In the genomic region with DNA sequence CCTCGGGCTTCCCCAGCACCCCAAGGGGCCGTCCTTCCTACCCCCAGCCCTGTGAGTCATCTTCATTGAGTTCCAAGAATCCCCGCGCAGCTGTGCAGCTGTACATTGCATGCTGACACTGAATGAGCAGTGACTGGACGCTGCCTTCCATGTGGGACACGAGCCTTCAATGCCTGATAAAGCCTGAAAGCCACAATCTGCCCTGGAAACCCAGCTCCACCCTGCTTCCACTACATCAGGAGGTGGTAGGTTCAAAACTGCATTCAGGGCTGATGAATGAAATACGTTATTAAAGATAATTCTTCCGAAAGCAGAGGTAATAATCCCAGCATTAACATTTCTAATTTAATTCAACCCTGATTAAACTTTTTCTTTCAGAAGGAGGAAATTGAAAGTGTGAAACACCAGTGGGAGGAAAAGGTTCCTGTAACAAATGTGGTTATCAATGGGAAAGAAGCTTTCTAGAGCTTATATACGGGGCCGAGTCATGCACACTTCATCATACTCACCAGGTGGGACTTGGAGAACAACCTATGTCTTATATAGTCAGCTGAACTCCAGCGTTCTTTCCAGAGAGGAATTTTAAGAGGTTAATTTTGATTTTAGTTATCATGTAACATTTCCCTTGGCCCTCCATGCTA, we compare ENCODE assay signal across 1 cellular context.
TF ChIP-seq lines count a peak whose summit lies in the region.

No MANE protein-coding gene starts in this region.

TF ChIP-seq in K562, 482 proteins besides CTCF, POLR2A, EP300 and RAD21 (continued from another document and continues in another):
- TF ChIP-seq CBX5 (IDR thresholded peaks at IDR 0.05; ENCODE audit: borderline replicate concordance, low read depth) = 0 out of 2 replicates have a peak, but pooled peaks have one; percentile 31
- no peak for TF ChIP-seq IRF2 (CRISPR knock-in tag; IDR thresholded peaks at IDR 0.05)
- TF ChIP-seq ATF1 (CRISPR knock-in tag; IDR thresholded peaks at IDR 0.05) = no peak
- peak; percentile 77 for TF ChIP-seq ATF1 (tag; IDR thresholded peaks at IDR 0.05)
- TF ChIP-seq HNRNPLL (IDR thresholded peaks at IDR 0.05; ENCODE audit: low read depth, low read length, poor library complexity, severe bottlenecking) = no peak
- TF ChIP-seq BMI1 (IDR thresholded peaks at IDR 0.05; ENCODE audit: low read length) = no peak
- TF ChIP-seq, protein P1, sequence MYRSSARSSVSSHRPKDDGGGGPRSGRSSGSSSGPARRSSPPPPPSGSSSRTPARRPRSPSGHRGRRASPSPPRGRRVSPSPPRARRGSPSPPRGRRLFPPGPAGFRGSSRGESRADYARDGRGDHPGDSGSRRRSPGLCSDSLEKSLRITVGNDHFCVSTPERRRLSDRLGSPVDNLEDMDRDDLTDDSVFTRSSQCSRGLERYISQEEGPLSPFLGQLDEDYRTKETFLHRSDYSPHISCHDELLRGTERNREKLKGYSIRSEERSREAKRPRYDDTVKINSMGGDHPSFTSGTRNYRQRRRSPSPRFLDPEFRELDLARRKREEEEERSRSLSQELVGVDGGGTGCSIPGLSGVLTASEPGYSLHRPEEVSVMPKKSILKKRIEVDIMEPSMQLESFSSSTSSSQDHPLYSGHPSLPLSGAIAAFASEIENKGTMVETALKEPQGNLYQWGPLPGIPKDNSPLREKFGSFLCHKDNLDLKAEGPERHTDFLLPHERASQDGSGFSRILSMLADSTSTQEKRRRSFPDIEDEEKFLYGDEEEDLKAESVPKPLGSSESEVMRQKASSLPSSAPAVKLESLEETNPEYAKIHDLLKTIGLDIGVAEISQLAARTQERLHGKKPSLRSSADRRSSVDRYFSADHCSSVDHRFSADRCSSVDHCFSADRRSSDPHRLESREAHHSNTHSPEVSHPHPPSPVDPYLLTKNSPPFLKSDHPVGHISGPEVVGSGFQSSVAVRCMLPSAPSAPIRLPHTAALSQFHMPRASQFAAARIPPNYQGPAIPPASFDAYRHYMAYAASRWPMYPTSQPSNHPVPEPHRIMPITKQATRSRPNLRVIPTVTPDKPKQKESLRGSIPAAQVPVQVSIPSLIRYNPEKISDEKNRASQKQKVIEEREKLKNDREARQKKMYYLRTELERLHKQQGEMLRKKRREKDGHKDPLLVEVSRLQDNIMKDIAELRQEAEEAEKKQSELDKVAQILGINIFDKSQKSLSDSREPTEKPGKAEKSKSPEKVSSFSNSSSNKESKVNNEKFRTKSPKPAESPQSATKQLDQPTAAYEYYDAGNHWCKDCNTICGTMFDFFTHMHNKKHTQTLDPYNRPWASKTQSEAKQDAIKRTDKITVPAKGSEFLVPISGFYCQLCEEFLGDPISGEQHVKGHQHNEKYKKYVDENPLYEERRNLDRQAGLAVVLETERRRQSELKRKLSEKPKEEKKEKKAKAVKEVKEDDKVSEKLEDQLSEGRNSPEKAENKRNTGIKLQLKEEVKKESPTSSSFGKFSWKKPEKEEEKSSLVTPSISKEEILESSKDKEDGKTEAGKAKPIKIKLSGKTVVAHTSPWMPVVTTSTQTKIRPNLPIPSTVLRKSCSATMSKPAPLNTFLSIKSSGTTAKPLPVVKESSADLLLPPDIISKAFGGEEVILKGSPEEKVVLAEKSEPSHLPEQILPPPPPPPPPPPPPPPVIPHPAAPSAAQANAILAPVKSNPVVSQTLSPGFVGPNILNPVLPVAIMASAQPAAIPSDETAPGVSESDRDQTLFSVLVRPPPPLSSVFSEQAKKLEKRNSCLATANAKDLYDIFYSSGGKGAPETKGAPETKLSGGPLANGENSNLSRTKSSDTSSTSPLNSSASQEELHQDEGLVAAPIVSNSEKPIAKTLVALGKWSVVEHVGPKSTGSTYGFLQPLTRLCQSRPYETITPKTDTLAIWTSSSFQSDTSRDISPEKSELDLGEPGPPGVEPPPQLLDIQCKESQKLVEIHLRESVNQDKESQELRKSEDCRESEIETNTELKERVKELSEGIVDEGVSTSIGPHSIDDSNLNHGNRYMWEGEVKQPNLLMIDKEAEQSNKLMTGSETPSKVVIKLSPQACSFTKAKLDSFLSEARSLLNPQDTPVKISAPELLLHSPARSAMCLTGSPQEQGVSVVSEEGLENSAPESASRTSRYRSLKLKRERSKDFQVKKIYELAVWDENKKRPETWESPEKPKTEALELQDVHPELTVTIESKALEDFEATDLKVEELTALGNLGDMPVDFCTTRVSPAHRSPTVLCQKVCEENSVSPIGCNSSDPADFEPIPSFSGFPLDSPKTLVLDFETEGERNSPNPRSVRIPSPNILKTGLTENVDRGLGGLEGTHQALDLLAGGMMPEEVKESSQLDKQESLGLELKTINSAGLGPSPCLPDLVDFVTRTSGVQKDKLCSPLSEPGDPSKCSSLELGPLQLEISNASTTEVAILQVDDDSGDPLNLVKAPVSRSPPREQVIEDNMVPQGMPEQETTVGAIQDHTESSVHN (IDR thresholded peaks at IDR 0.05; ENCODE audit: borderline replicate concordance in 1 of 2, low read depth in 1 of 2) = peak in 1 of 2 experiments; percentile 95; a peak in 2 of 4 replicates
- TF ChIP-seq ZNF140 (CRISPR knock-in tag; IDR thresholded peaks at IDR 0.05) = no peak
- TF ChIP-seq NCOR1 (IDR thresholded peaks at IDR 0.05) = peak; percentile 88
- TF ChIP-seq, protein P2, sequence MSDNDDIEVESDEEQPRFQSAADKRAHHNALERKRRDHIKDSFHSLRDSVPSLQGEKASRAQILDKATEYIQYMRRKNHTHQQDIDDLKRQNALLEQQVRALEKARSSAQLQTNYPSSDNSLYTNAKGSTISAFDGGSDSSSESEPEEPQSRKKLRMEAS (CRISPR knock-in tag; IDR thresholded peaks at IDR 0.05) = peak; percentile 93
- TF ChIP-seq, protein P3, sequence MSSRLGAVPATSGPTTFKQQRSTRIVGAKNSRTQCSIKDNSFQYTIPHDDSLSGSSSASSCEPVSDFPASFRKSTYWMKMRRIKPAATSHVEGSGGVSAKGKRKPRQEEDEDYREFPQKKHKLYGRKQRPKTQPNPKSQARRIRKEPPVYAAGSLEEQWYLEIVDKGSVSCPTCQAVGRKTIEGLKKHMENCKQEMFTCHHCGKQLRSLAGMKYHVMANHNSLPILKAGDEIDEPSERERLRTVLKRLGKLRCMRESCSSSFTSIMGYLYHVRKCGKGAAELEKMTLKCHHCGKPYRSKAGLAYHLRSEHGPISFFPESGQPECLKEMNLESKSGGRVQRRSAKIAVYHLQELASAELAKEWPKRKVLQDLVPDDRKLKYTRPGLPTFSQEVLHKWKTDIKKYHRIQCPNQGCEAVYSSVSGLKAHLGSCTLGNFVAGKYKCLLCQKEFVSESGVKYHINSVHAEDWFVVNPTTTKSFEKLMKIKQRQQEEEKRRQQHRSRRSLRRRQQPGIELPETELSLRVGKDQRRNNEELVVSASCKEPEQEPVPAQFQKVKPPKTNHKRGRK (tag; IDR thresholded peaks at IDR 0.05) = no peak
- peak in 1 of 2 experiments; percentile 90; a peak in 2 of 3 replicates for TF ChIP-seq CBX3 (IDR thresholded peaks at IDR 0.05; ENCODE audit: borderline replicate concordance in 1 of 2, low read length in 2 of 2)
- TF ChIP-seq SIN3A (IDR thresholded peaks at IDR 0.05; ENCODE audit: borderline replicate concordance in 2 of 2, control insufficient read depth in 1 of 2, low read depth in 2 of 2, low read length in 2 of 2) = peak; percentile 51 to 80; a peak in 2 of 4 replicates
- peak; percentile 83 for TF ChIP-seq MBD2 (IDR thresholded peaks at IDR 0.05; ENCODE audit: borderline replicate concordance, low read depth)
- no peak for TF ChIP-seq SP1 (CRISPR knock-in tag; IDR thresholded peaks at IDR 0.05)
- no peak for TF ChIP-seq FOXJ2 (tag; IDR thresholded peaks at IDR 0.05)
- peak; percentile 63; the same call in 1 of the 2 replicates for TF ChIP-seq PML (IDR thresholded peaks at IDR 0.05; ENCODE audit: low read length)
- peak; percentile 72 for TF ChIP-seq USF1 (CRISPR knock-in tag; IDR thresholded peaks at IDR 0.05)
- no peak for TF ChIP-seq SNIP1 (IDR thresholded peaks at IDR 0.05; ENCODE audit: low read depth)
- TF ChIP-seq TBP (optimal IDR thresholded peaks at IDR 0.05; ENCODE audit: low read depth, low read length) = peak; percentile 94
- peak; percentile 68; the same call in 1 of the 2 replicates for TF ChIP-seq MTA3 (IDR thresholded peaks at IDR 0.05; ENCODE audit: borderline replicate concordance)
- no peak for TF ChIP-seq PYGO2 (tag; IDR thresholded peaks at IDR 0.05)
- peak; percentile 47; the same call in 1 of the 2 replicates for TF ChIP-seq ZBTB2 (IDR thresholded peaks at IDR 0.05)
- TF ChIP-seq, protein P4, sequence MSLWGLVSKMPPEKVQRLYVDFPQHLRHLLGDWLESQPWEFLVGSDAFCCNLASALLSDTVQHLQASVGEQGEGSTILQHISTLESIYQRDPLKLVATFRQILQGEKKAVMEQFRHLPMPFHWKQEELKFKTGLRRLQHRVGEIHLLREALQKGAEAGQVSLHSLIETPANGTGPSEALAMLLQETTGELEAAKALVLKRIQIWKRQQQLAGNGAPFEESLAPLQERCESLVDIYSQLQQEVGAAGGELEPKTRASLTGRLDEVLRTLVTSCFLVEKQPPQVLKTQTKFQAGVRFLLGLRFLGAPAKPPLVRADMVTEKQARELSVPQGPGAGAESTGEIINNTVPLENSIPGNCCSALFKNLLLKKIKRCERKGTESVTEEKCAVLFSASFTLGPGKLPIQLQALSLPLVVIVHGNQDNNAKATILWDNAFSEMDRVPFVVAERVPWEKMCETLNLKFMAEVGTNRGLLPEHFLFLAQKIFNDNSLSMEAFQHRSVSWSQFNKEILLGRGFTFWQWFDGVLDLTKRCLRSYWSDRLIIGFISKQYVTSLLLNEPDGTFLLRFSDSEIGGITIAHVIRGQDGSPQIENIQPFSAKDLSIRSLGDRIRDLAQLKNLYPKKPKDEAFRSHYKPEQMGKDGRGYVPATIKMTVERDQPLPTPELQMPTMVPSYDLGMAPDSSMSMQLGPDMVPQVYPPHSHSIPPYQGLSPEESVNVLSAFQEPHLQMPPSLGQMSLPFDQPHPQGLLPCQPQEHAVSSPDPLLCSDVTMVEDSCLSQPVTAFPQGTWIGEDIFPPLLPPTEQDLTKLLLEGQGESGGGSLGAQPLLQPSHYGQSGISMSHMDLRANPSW (CRISPR knock-in tag; IDR thresholded peaks at IDR 0.05) = no peak
- TF ChIP-seq MAFK (IDR thresholded peaks at IDR 0.05; ENCODE audit: low read length) = peak; percentile 29; the same call in 1 of the 2 replicates
- peak; percentile 68 for TF ChIP-seq HDAC3 (IDR thresholded peaks at IDR 0.05; ENCODE audit: borderline replicate concordance, partially characterized antibody)
- TF ChIP-seq ZNF282 (CRISPR knock-in tag; IDR thresholded peaks at IDR 0.05) = no peak
- TF ChIP-seq, protein P5, sequence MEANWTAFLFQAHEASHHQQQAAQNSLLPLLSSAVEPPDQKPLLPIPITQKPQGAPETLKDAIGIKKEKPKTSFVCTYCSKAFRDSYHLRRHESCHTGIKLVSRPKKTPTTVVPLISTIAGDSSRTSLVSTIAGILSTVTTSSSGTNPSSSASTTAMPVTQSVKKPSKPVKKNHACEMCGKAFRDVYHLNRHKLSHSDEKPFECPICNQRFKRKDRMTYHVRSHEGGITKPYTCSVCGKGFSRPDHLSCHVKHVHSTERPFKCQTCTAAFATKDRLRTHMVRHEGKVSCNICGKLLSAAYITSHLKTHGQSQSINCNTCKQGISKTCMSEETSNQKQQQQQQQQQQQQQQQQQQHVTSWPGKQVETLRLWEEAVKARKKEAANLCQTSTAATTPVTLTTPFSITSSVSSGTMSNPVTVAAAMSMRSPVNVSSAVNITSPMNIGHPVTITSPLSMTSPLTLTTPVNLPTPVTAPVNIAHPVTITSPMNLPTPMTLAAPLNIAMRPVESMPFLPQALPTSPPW (CRISPR knock-in tag; IDR thresholded peaks at IDR 0.05) = peak; percentile 83
- TF ChIP-seq POLR3G (IDR thresholded peaks at IDR 0.05; ENCODE audit: extremely low read depth, insufficient read length, insufficient replicate concordance) = no peak
- peak; percentile 50 for TF ChIP-seq RBBP5 (IDR thresholded peaks at IDR 0.05; ENCODE audit: borderline replicate concordance, insufficient read depth, low read length, poor library complexity, severe bottlenecking)
- TF ChIP-seq DNMT1 (IDR thresholded peaks at IDR 0.05) = no peak
- no peak for TF ChIP-seq ELF4 (CRISPR knock-in tag; IDR thresholded peaks at IDR 0.05)
- peak; percentile 99 for TF ChIP-seq JUN (IDR thresholded peaks at IDR 0.05; ENCODE audit: borderline replicate concordance, low read depth, low read length)
- peak; percentile 61; the same call in 1 of the 2 replicates for TF ChIP-seq JUN (CRISPR knock-in tag; IDR thresholded peaks at IDR 0.05; ENCODE audit: borderline replicate concordance)
- TF ChIP-seq FOXP1 (CRISPR knock-in tag; IDR thresholded peaks at IDR 0.05) = 0 out of 2 replicates have a peak, but pooled peaks have one; percentile 67
- TF ChIP-seq DIDO1 (tag; IDR thresholded peaks at IDR 0.05; ENCODE audit: low read depth) = no peak
- peak; percentile 92 for TF ChIP-seq MYNN (IDR thresholded peaks at IDR 0.05)
- no peak for TF ChIP-seq MYNN (CRISPR knock-in tag; IDR thresholded peaks at IDR 0.05)
- TF ChIP-seq SMAD4 (CRISPR knock-in tag; conservative IDR thresholded peaks at IDR 0.05) = peak; percentile 87
- TF ChIP-seq, protein P6, sequence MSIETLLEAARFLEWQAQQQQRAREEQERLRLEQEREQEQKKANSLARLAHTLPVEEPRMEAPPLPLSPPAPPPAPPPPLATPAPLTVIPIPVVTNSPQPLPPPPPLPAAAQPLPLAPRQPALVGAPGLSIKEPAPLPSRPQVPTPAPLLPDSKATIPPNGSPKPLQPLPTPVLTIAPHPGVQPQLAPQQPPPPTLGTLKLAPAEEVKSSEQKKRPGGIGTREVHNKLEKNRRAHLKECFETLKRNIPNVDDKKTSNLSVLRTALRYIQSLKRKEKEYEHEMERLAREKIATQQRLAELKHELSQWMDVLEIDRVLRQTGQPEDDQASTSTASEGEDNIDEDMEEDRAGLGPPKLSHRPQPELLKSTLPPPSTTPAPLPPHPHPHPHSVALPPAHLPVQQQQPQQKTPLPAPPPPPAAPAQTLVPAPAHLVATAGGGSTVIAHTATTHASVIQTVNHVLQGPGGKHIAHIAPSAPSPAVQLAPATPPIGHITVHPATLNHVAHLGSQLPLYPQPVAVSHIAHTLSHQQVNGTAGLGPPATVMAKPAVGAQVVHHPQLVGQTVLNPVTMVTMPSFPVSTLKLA (conservative IDR thresholded peaks at IDR 0.05) = peak; percentile 89 to 95
- TF ChIP-seq ZSCAN32 (CRISPR knock-in tag; IDR thresholded peaks at IDR 0.05) = no peak
- peak; percentile 65; the same call in 1 of the 2 replicates for TF ChIP-seq MTA1 (IDR thresholded peaks at IDR 0.05; ENCODE audit: borderline replicate concordance)
- TF ChIP-seq TBL1XR1 (IDR thresholded peaks at IDR 0.05; ENCODE audit: low read length in 2 of 2) = peak in 1 of 2 experiments; percentile 78; a peak in 1 of 4 replicates
- peak; percentile 98 for TF ChIP-seq CBFA2T3 (IDR thresholded peaks at IDR 0.05)
- TF ChIP-seq TAL1 (IDR thresholded peaks at IDR 0.05) = peak; percentile 82
